9 cellular contexts compared by ENCODE assay signal in the genomic region with DNA sequence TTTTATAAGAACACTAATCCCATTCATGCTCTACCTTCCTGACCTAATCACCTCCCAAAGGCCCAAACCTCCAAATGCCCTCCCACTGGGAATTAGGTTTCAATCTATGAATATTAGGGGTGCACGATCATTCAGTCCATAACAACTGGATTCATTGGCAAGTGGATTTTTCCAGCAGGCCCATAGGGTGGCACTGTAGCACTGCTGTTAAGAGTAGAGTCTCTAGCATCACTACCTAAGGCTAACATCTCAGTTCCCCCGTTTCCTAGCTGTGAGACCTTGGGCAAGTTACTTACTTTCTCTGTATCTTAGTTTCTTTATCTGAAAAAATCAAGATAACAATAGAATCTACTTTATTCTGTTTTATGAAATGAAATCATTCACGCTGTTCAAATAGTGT.
A peak's percentile ranks its signal among the peaks of the same experiment; 100 is the strongest.
DNase-seq lines count a peak whose midpoint lies in the region; ATAC-seq, FAIRE-seq and TF ChIP-seq lines count a peak whose summit lies in the region.
"Had no signal": no experiment of that assay in that cellular context is flagged by ENCODE, and none has a peak within 500 bp of the region (broad histone marks: within the 10 kb centered on the region; RNA-seq: fewer than 3 reads in every experiment).

No MANE protein-coding gene starts in this region.

- H3K36me3 ChIP-seq in kidney (ENCODE audit: control insufficient read depth in 1 of 2, insufficient read depth in 2 of 2, low read length in 2 of 2) (no peaks in the 10 kb centered on the region), tibial artery (no peaks in the 10 kb centered on the region)

- no peaks in the 10 kb centered on the region for H3K27me3 ChIP-seq in tibial artery

- no peaks in the 10 kb centered on the region for H3K4me1 ChIP-seq in kidney (ENCODE audit: control insufficient read depth in 1 of 2, insufficient read depth in 1 of 2, low read depth in 1 of 2, low read length in 2 of 2)
- H3K4me1 ChIP-seq in tibial artery: no peaks in the 10 kb centered on the region

- H3K9ac ChIP-seq in kidney (ENCODE audit: low read length in 2 of 2): no peak overlapping the region

- TF ChIP-seq CTCF in NB4 (IDR thresholded peaks at IDR 0.05; ENCODE audit: low read depth, low read length): peak; percentile 51
- TF ChIP-seq CTCF in VCaP (conservative IDR thresholded peaks at IDR 0.05): peak; percentile 80
- TF ChIP-seq CTCF in kidney (IDR thresholded peaks at IDR 0.05; ENCODE audit: borderline replicate concordance, extremely low read depth, insufficient read depth): peak; percentile 29
- TF ChIP-seq CTCF in tibial artery (IDR thresholded peaks at IDR 0.05): no peak

- H3K9me3 ChIP-seq in kidney (ENCODE audit: control insufficient read depth in 1 of 2, low read length in 2 of 2): no peaks in the 10 kb centered on the region
- no peaks in the 10 kb centered on the region for H3K9me3 ChIP-seq in tibial artery

- ATAC-seq in HG03460 (IDR thresholded peaks at IDR 0.05; ENCODE audit: unreplicated experiment) (no peak), GM18873 (IDR thresholded peaks at IDR 0.05; ENCODE audit: low FRiP score, unreplicated experiment) (no peak)

- intact Hi-C loops in kidney (cut with DNase I) (no loop called here), tibial artery (cut with DNase I; ENCODE audit: low total_unique reads) (no loop called here)

- TF ChIP-seq POLR2A in NB4 (IDR thresholded peaks at IDR 0.05; ENCODE audit: extremely low read depth, insufficient read length): no peak

- no peak for FAIRE-seq in kidney (lab: Jason Lieb, UNC)
- FAIRE-seq: endometrium had no signal

- peak overlapping the region; percentile 20; the same call in 1 of the 2 replicates for H3K27ac ChIP-seq in VCaP
- H3K27ac ChIP-seq in kidney (ENCODE audit: low read depth in 2 of 2, low read length in 2 of 2): no peak overlapping the region
- no peak overlapping the region for H3K27ac ChIP-seq in tibial artery

- DNase-seq in GM03348 (ENCODE audit: low spot score): peak; percentile 45
- peak; percentile 58 for DNase-seq in NB4 (ENCODE audit: low read depth)
- DNase-seq in kidney: no peak
- no peak for DNase-seq in NCI-H2227 (lab: John Stamatoyannopoulos, UW; ENCODE audit: unreplicated experiment)
- no peak for DNase-seq in tibial artery

- H3K4me3 ChIP-seq in NB4 (ENCODE audit: low read depth, low read length) (no peak overlapping the region), kidney (ENCODE audit: low read length in 2 of 2) (no peak overlapping the region), tibial artery (no peak overlapping the region)

Comparison
In these comparisons a context has a peak if more than half of its experiments do, and no peak if none do; other contexts are left out.
1. DNase-seq: peak in GM03348 (single experiment) and NB4 (single experiment); none in kidney (single experiment), NCI-H2227 (single experiment) and tibial artery (0 of 2).
2. CTCF ChIP-seq: peak in NB4 (single experiment), VCaP (single experiment) and kidney (single experiment); none in tibial artery (0 of 2).